In the genomic region with DNA sequence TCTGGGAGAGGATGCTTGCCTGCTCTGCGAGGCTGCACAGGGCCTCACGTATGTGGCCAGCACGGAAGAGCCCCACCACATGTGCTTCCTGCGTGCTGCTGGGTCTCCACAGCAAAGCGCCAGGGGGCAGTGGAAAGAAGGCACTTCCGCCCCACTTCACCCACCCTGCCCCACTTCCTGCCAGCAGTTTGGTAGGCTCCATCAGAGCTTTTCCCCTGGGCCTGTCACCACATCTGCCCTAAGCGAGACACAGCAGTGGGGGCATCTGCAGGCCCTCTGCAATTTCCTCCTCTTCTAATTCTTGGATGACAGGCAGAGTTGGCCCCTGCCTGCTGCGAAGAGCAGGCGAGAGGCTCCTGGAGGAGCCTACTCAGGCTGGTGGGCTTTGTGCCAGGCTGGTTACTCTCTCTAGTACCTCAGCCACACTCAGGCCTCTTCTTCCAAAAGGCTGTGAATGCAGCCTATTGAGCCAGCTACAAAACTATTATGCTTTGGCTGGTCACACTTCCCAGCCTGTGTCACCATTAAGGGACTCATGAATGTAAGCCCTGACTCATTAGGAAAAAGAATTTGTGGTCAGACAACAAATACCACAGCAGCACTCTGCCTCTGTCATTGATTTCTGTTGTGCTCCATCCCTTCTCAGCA, we compare ENCODE assay signal across 9 cellular contexts. TPM values are rescaled to one million over a fixed set of nuclear protein-coding genes. Genes with fewer than 3 reads are reported as not detected.
A peak's percentile ranks its signal among the peaks of the same experiment; 100 is the strongest.
DNase-seq lines count a peak whose midpoint lies in the region; ATAC-seq and TF ChIP-seq lines count a peak whose summit lies in the region.
"Had no signal": no experiment of that assay in that cellular context is flagged by ENCODE, and none has a peak within 500 bp of the region (broad histone marks: within the 10 kb centered on the region; RNA-seq: fewer than 3 reads in every experiment).

No MANE protein-coding gene starts in this region.

- H4K5ac ChIP-seq in H9 (ENCODE audit: insufficient read length, low read depth, low read length), result no peak overlapping the region

- no peak overlapping the region for H3K4me3 ChIP-seq in OCI-LY1 (ENCODE audit: low read depth, low read length, poor library complexity, severe bottlenecking)
- H3K4me3 ChIP-seq: body of pancreas had no signal

- H2BK120ac ChIP-seq in H9 (ENCODE audit: low read depth, low read length, poor library complexity, severe bottlenecking), result no peak overlapping the region

- H2BK12ac ChIP-seq in H9 (ENCODE audit: insufficient read length, low read depth, low read length), result no peak overlapping the region

- H3K14ac ChIP-seq in H9 (ENCODE audit: insufficient read depth, low read length), result no peak overlapping the region

- H3K9me3 ChIP-seq in OCI-LY1 (ENCODE audit: low read length) (no peaks in the 10 kb centered on the region), H9 (ENCODE audit: control insufficient read depth, low read depth, low read length) (no peaks in the 10 kb centered on the region)
- H3K9me3 ChIP-seq: body of pancreas had no signal

- H3K27me3 Mint-ChIP-seq in activated T-helper 1 cell treated with anti-CD3 and anti-CD28 coated beads, Interleukin-12 subunit alpha, Interleukin-12 subunit beta, Interleukin-2, Interleukin-4 antibody, amounts not matched to agents 30 ng/mL and 10 ng/mL and 1 ng/mL, durations not matched to agents 14 hours and 24 hours and 36 hours (ENCODE audit: insufficient read depth), result no peaks in the 10 kb centered on the region
- no peaks in the 10 kb centered on the region for H3K27me3 Mint-ChIP-seq in stimulated activated memory B cell treated with anti-CD40 and anti-IgM and Interleukin-4, amounts not matched to agents 10 μg/mL and 1 μg/mL and 100 μg/mL, for 72 hours
- no peaks in the 10 kb centered on the region for H3K27me3 Mint-ChIP-seq in H9 (ENCODE audit: low read depth)

- peak overlapping the region; percentile 94 for H3K27ac Mint-ChIP-seq in activated T-helper 1 cell treated with anti-CD3 and anti-CD28 coated beads, Interleukin-12 subunit alpha, Interleukin-12 subunit beta, Interleukin-2, Interleukin-4 antibody, amounts not matched to agents 30 ng/mL and 10 ng/mL and 1 ng/mL, durations not matched to agents 14 hours and 24 hours and 36 hours
- H3K27ac Mint-ChIP-seq in stimulated activated memory B cell treated with anti-CD40 and anti-IgM and Interleukin-4, amounts not matched to agents 10 μg/mL and 1 μg/mL and 100 μg/mL, for 72 hours, result peak overlapping the region; percentile 97
- H3K27ac Mint-ChIP-seq in H9, result peak overlapping the region in 1 of 3 experiments; percentile 59; a peak in 1 of 7 replicates

- H3K4me1 Mint-ChIP-seq in activated T-helper 1 cell treated with anti-CD3 and anti-CD28 coated beads, Interleukin-12 subunit alpha, Interleukin-12 subunit beta, Interleukin-2, Interleukin-4 antibody, amounts not matched to agents 30 ng/mL and 10 ng/mL and 1 ng/mL, durations not matched to agents 14 hours and 24 hours and 36 hours (ENCODE audit: low read depth), result peaks cover 61% of the 10 kb centered on the region
- peaks cover 38% of the 10 kb centered on the region for H3K4me1 Mint-ChIP-seq in stimulated activated memory B cell treated with anti-CD40 and anti-IgM and Interleukin-4, amounts not matched to agents 10 μg/mL and 1 μg/mL and 100 μg/mL, for 72 hours
- peaks cover 19% of the 10 kb centered on the region in 2 experiments for H3K4me1 Mint-ChIP-seq in H9

- H4K8ac ChIP-seq in H9 (replicated peaks; ENCODE audit: insufficient read length, low read depth, low read length), result no peak overlapping the region

- H3K36me3 ChIP-seq in OCI-LY1 (ENCODE audit: insufficient read depth, low read length), result no peaks in the 10 kb centered on the region

- H2AFZ ChIP-seq in OCI-LY1 (ENCODE audit: low read length) (peak overlapping the region; percentile 91; the same call in 1 of the 2 replicates), H9 (ENCODE audit: low read length) (no peak overlapping the region)

- peak overlapping the region; percentile 45 for H3K4me2 ChIP-seq in OCI-LY1 (ENCODE audit: low read length)
- no peak overlapping the region for H3K4me2 ChIP-seq in H9 (ENCODE audit: insufficient read depth, insufficient read length, low read length)

- no peak overlapping the region for H2AK5ac ChIP-seq in H9 (ENCODE audit: insufficient read length, low read length)

- intact Hi-C loops in activated T-helper 1 cell treated with anti-CD3 and anti-CD28 coated beads, Interleukin-12 subunit alpha, Interleukin-12 subunit beta, Interleukin-2, Interleukin-4 antibody, amounts not matched to agents 30 ng/mL and 10 ng/mL and 1 ng/mL, durations not matched to agents 14 hours and 24 hours and 36 hours (cut with micrococcal nuclease), result loop anchor here (1.0 to 5.0 kb wide), 4 partner anchors 25 to 260 kb away; partner anchors contain the start of genes CD244, KLHDC9 and LY9

- WGBS in H9 (ENCODE audit: extremely low coverage, insufficient read length, low lambda C conversion rate), result no CpG with 5 or more reads among the region's 9 CpGs

- no peak overlapping the region for H4K91ac ChIP-seq in H9 (ENCODE audit: insufficient read length, low read depth, low read length)

- H3K56ac ChIP-seq in H9 (ENCODE audit: insufficient read length, low read depth, low read length), result no peak overlapping the region

- TF ChIP-seq CTCF in OCI-LY1 (IDR thresholded peaks at IDR 0.05; ENCODE audit: low read length), result peak; percentile 42
- no peak for TF ChIP-seq CTCF in H9 (conservative IDR thresholded peaks at IDR 0.05)

- no peak overlapping the region for H3K4ac ChIP-seq in H9 (ENCODE audit: low read depth, low read length)

- no peaks in the 10 kb centered on the region for H3K79me2 ChIP-seq in OCI-LY1 (ENCODE audit: insufficient read depth, low read length)
- H3K79me2 ChIP-seq in H9 (ENCODE audit: insufficient read depth, low read length), result no peaks in the 10 kb centered on the region

- H3K27me3 ChIP-seq in OCI-LY1 (ENCODE audit: insufficient read depth, low read length), result no peaks in the 10 kb centered on the region
- H3K27me3 ChIP-seq in H9 (ENCODE audit: insufficient read depth, low read length), result no peaks in the 10 kb centered on the region
- H3K27me3 ChIP-seq: body of pancreas had no signal

- H4K20me1 ChIP-seq in OCI-LY1 (ENCODE audit: insufficient read depth, low read length) (no peaks in the 10 kb centered on the region), H9 (ENCODE audit: control insufficient read depth, insufficient read depth, insufficient read length) (no peaks in the 10 kb centered on the region)

- H2BK5ac ChIP-seq in H9 (ENCODE audit: insufficient read length, low read length), result no peak overlapping the region

- H3K9me3 Mint-ChIP-seq in activated T-helper 1 cell treated with anti-CD3 and anti-CD28 coated beads, Interleukin-12 subunit alpha, Interleukin-12 subunit beta, Interleukin-2, Interleukin-4 antibody, amounts not matched to agents 30 ng/mL and 10 ng/mL and 1 ng/mL, durations not matched to agents 14 hours and 24 hours and 36 hours, result no peaks in the 10 kb centered on the region
- no peaks in the 10 kb centered on the region for H3K9me3 Mint-ChIP-seq in stimulated activated memory B cell treated with anti-CD40 and anti-IgM and Interleukin-4, amounts not matched to agents 10 μg/mL and 1 μg/mL and 100 μg/mL, for 72 hours
- H3K9me3 Mint-ChIP-seq in H9, result no peaks in the 10 kb centered on the region

- peaks cover under 1% of the 10 kb centered on the region for H3K36me3 Mint-ChIP-seq in activated T-helper 1 cell treated with anti-CD3 and anti-CD28 coated beads, Interleukin-12 subunit alpha, Interleukin-12 subunit beta, Interleukin-2, Interleukin-4 antibody, amounts not matched to agents 30 ng/mL and 10 ng/mL and 1 ng/mL, durations not matched to agents 14 hours and 24 hours and 36 hours (ENCODE audit: low read depth)
- H3K36me3 Mint-ChIP-seq in stimulated activated memory B cell treated with anti-CD40 and anti-IgM and Interleukin-4, amounts not matched to agents 10 μg/mL and 1 μg/mL and 100 μg/mL, for 72 hours, result no peaks in the 10 kb centered on the region
- no peaks in the 10 kb centered on the region for H3K36me3 Mint-ChIP-seq in H9 (ENCODE audit: insufficient read depth in 1 of 3, low read depth in 3 of 3)

- no peaks in the 10 kb centered on the region for H3K9me2 ChIP-seq in OCI-LY1 (ENCODE audit: low read depth, low read length)

- H3K23ac ChIP-seq in H9 (ENCODE audit: insufficient read length, low read depth, low read length), result no peak overlapping the region

- H3K79me1 ChIP-seq in H9 (ENCODE audit: insufficient read depth, low read depth, low read length, poor library complexity, severe bottlenecking), result no peaks in the 10 kb centered on the region

- no peak overlapping the region for H2BK15ac ChIP-seq in H9 (ENCODE audit: low read depth, low read length)

- ATAC-seq in GM18520 (IDR thresholded peaks at IDR 0.05; ENCODE audit: unreplicated experiment) (peak; percentile 53), HG02798 (IDR thresholded peaks at IDR 0.05; ENCODE audit: poor library complexity, unreplicated experiment) (peak; percentile 75)
- ATAC-seq in stimulated activated memory B cell treated with anti-CD40 and anti-IgM and Interleukin-4, amounts not matched to agents 10 μg/mL and 1 μg/mL and 100 μg/mL, for 72 hours, result peak; percentile 98
- ATAC-seq: body of pancreas had no signal

- no peaks in the 10 kb centered on the region for H3K23me2 ChIP-seq in H9 (ENCODE audit: insufficient read length, low read depth, low read length, poor library complexity, severe bottlenecking)

- no peak overlapping the region for H2BK20ac ChIP-seq in H9 (ENCODE audit: low read depth, low read length, poor library complexity, severe bottlenecking)

- H3F3A ChIP-seq in OCI-LY1 (ENCODE audit: insufficient read depth, low read length), result no peaks in the 10 kb centered on the region

- H3K4me3 Mint-ChIP-seq in activated T-helper 1 cell treated with anti-CD3 and anti-CD28 coated beads, Interleukin-12 subunit alpha, Interleukin-12 subunit beta, Interleukin-2, Interleukin-4 antibody, amounts not matched to agents 30 ng/mL and 10 ng/mL and 1 ng/mL, durations not matched to agents 14 hours and 24 hours and 36 hours, result peak overlapping the region; percentile 47
- peak overlapping the region; percentile 58 for H3K4me3 Mint-ChIP-seq in stimulated activated memory B cell treated with anti-CD40 and anti-IgM and Interleukin-4, amounts not matched to agents 10 μg/mL and 1 μg/mL and 100 μg/mL, for 72 hours
- H3K4me3 Mint-ChIP-seq in H9, result no peak overlapping the region; a peak in 1 of 5 replicates

- H3K9ac ChIP-seq in OCI-LY1 (ENCODE audit: low read length), result peak overlapping the region; percentile 31; the same call in 1 of the 2 replicates
- no peak overlapping the region for H3K9ac ChIP-seq in H9 (ENCODE audit: extremely low read depth, insufficient read length, low read length)

- H3K4me1 ChIP-seq in OCI-LY1 (ENCODE audit: insufficient read depth, low read length, severe bottlenecking), result peaks cover 20% of the 10 kb centered on the region
- H3K4me1 ChIP-seq in H9 (ENCODE audit: insufficient read depth, low read length), result no peaks in the 10 kb centered on the region
- H3K4me1 ChIP-seq: body of pancreas had no signal

- H3T11ph ChIP-seq in H9 (ENCODE audit: low read length), result no peak overlapping the region

- DNase-seq in activated T-helper 1 cell treated with anti-CD3 and anti-CD28 coated beads, Interleukin-12 subunit alpha, Interleukin-12 subunit beta, Interleukin-2, Interleukin-4 antibody, amounts not matched to agents 30 ng/mL and 10 ng/mL and 1 ng/mL, durations not matched to agents 14 hours and 24 hours and 36 hours (ENCODE audit: low spot score), result peak; percentile 79
- peak; percentile 37 for DNase-seq in medulla oblongata (ENCODE audit: extremely low spot score)
- no peak for DNase-seq in SHP77 treated with DMSO at 0.1 percent for 48 hours (lab: John Stamatoyannopoulos, UW)
- no peak for DNase-seq in H9

- no peak overlapping the region for H3K18ac ChIP-seq in H9 (ENCODE audit: insufficient read length, low read depth, low read length)

- H3K27ac ChIP-seq in OCI-LY1 (ENCODE audit: low read depth, low read length, poor library complexity, severe bottlenecking), result peak overlapping the region; percentile 30
- no peak overlapping the region for H3K27ac ChIP-seq in H9 (ENCODE audit: insufficient read length, low read depth, low read length)
- H3K27ac ChIP-seq: body of pancreas had no signal

RNA-seq across cellular contexts. Expression of gene CD244, which starts 25.0 kb away (rescaled TPM):
- 0.13 TPM in 1 of 2 replicates, not detected in the other for total RNA-seq in activated T-helper 1 cell treated with anti-CD3 and anti-CD28 coated beads, Interleukin-12 subunit alpha, Interleukin-12 subunit beta, Interleukin-2, Interleukin-4 antibody, amounts not matched to agents 30 ng/mL and 10 ng/mL and 1 ng/mL, durations not matched to agents 14 hours and 24 hours and 36 hours
- not detected in 2 replicates for total RNA-seq in H9 (2021)

RNA-seq across cellular contexts. Expression of gene LY9, which starts 41.7 kb away (rescaled TPM):
- total RNA-seq in activated T-helper 1 cell treated with anti-CD3 and anti-CD28 coated beads, Interleukin-12 subunit alpha, Interleukin-12 subunit beta, Interleukin-2, Interleukin-4 antibody, amounts not matched to agents 30 ng/mL and 10 ng/mL and 1 ng/mL, durations not matched to agents 14 hours and 24 hours and 36 hours, result 0.49 and 0.71 TPM in 2 replicates
- not detected in 2 replicates for total RNA-seq in H9 (2021)

RNA-seq across cellular contexts. Expression of gene ITLN1, which starts 47.3 kb away (rescaled TPM):
- not detected in 2 replicates for total RNA-seq in activated T-helper 1 cell treated with anti-CD3 and anti-CD28 coated beads, Interleukin-12 subunit alpha, Interleukin-12 subunit beta, Interleukin-2, Interleukin-4 antibody, amounts not matched to agents 30 ng/mL and 10 ng/mL and 1 ng/mL, durations not matched to agents 14 hours and 24 hours and 36 hours
- not detected in 2 replicates for total RNA-seq in H9 (2021)

Comparison
In these comparisons a context has a peak if more than half of its experiments do, and no peak if none do; other contexts are left out.
1. DNase-seq: peak in activated T-helper 1 cell treated with anti-CD3 and anti-CD28 coated beads, Interleukin-12 subunit alpha, Interleukin-12 subunit beta, Interleukin-2, Interleukin-4 antibody, amounts not matched to agents 30 ng/mL and 10 ng/mL and 1 ng/mL, durations not matched to agents 14 hours and 24 hours and 36 hours (single experiment) and medulla oblongata (single experiment); none in SHP77 treated with DMSO at 0.1 percent for 48 hours (single experiment) and H9 (single experiment).
2. H3K4me3 Mint-ChIP-seq: peak in activated T-helper 1 cell treated with anti-CD3 and anti-CD28 coated beads, Interleukin-12 subunit alpha, Interleukin-12 subunit beta, Interleukin-2, Interleukin-4 antibody, amounts not matched to agents 30 ng/mL and 10 ng/mL and 1 ng/mL, durations not matched to agents 14 hours and 24 hours and 36 hours (single experiment) and stimulated activated memory B cell treated with anti-CD40 and anti-IgM and Interleukin-4, amounts not matched to agents 10 μg/mL and 1 μg/mL and 100 μg/mL, for 72 hours (single experiment); none in H9 (0 of 2).
3. Peak in every context shown above with its lines, with median percentiles within 50 percentile points of each other: ATAC-seq.